ENCODE assay signal across 8 cellular contexts in the genomic region with DNA sequence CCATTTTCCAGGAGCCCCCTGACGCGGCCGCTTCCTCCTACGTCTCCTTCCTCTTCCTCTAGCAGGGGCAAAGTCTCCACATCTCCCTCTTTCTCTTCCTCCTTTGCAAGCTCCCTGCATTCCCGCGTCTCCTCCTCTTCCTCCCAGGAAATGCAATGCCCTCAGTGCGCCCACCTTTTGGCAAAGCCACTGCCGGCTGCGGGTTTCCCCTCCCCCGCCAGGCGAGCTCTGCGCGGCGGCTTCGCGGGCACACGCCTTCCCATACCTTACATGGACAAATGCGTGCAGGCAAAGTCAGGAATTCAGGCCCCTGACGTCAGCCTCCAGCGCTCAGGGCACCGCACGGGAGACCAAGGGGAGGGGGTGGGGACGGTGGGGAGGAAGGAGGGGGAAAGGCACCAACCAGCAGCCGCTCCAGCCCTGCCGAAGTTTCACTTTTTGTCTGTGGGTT. TPM values are rescaled to one million over a fixed set of nuclear protein-coding genes. Genes with fewer than 3 reads are reported as not detected.
DNase-seq lines count a peak whose midpoint lies in the region; ATAC-seq and TF ChIP-seq lines count a peak whose summit lies in the region.

No MANE protein-coding gene starts in this region.

- CTCF ChIA-PET in Caco-2 (lab: Charles Lee) (interaction anchor here (0.8 to 2.0 kb wide), 3 partner anchors 88 to 413 kb away, joined by 3 to 8 read pairs (median 3); no protein-coding TSS in a partner anchor), mammary epithelial cell (lab: Charles Lee; ENCODE audit: low non-redundant PET) (interaction anchor here (0.8 kb wide), 1 partner anchor 406 kb away, joined by 6 read pairs; no protein-coding TSS in a partner anchor)

- H3K27me3 ChIP-seq in Caco-2 (replicated peaks; ENCODE audit: control insufficient read depth, insufficient read depth, low read length) (no peaks in the 10 kb centered on the region), MG63 (no peaks in the 10 kb centered on the region), mammary epithelial cell (ENCODE audit: insufficient read depth, low read length) (no peaks in the 10 kb centered on the region), iPS-15b (ENCODE audit: control insufficient read depth, insufficient read depth, low read length) (peaks cover 21% of the 10 kb centered on the region)

- peaks cover 65% of the 10 kb centered on the region for H3K4me1 ChIP-seq in Caco-2
- H3K4me1 ChIP-seq in mammary epithelial cell (ENCODE audit: insufficient read depth, low read length) = peaks cover 32% of the 10 kb centered on the region
- H3K4me1 ChIP-seq in iPS-15b (ENCODE audit: control insufficient read depth, insufficient read depth, low read length) = peaks cover 12% of the 10 kb centered on the region

- peak overlapping the region; percentile 95 for H3K4me2 ChIP-seq in mammary epithelial cell (ENCODE audit: insufficient read depth, low read depth, low read length)

- 0% methylated on average over 6 of the region's 25 CpGs for WGBS in mammary epithelial cell (ENCODE audit: low coverage, missing lambda C conversion rate)

- H3K36me3 ChIP-seq in Caco-2 (ENCODE audit: control insufficient read depth, insufficient read depth, low read length) (no peaks in the 10 kb centered on the region), MG63 (no peaks in the 10 kb centered on the region; the same call in 1 of the 2 replicates), mammary epithelial cell (ENCODE audit: insufficient read depth, low read length) (no peaks in the 10 kb centered on the region), iPS-15b (ENCODE audit: control insufficient read depth, insufficient read depth, low read length) (no peaks in the 10 kb centered on the region)

- H3K4me3 Mint-ChIP-seq in Caco-2 (ENCODE audit: unreplicated experiment) = peak overlapping the region; percentile 84

- peak overlapping the region; percentile 94 for H3K27ac ChIP-seq in mammary epithelial cell (ENCODE audit: insufficient read depth, low read depth, low read length)

- POLR2A ChIA-PET in Caco-2 (lab: Charles Lee) = interaction anchor here (0.6 to 3.1 kb wide), 17 partner anchors 18 to 800 kb away, joined by 3 to 36 read pairs (median 4); a partner anchor contains a TSS

- in situ Hi-C loops in mammary epithelial cell (cut with MboI; ENCODE audit: low sequenced_read_pairs in 2 of 2) = loop anchor here in 1 of 2 donors (25.0 kb wide), 1 partner anchor 809 kb away; no protein-coding TSS in a partner anchor

- dilution Hi-C loops in mammary epithelial cell (cut with HindIII; ENCODE audit: low sequenced_read_pairs) = loop anchor here (25.0 kb wide), 1 partner anchor 416 kb away; a partner anchor contains a TSS

- TF ChIP-seq CTCF in Caco-2 (IDR thresholded peaks at IDR 0.05; ENCODE audit: insufficient read depth in 1 of 2, low read depth in 1 of 2, low read length in 1 of 2, severe bottlenecking in 1 of 2, unreplicated experiment in 1 of 2) (no peak), mammary epithelial cell (conservative IDR thresholded peaks at IDR 0.05 in 1 of 2, IDR thresholded peaks at IDR 0.05 in 1 of 2; ENCODE audit: extremely low read depth in 1 of 2, insufficient read depth in 1 of 2, low read depth in 1 of 2, low read length in 2 of 2) (no peak), retinal pigment epithelial cell (conservative IDR thresholded peaks at IDR 0.05; ENCODE audit: low read depth, low read length) (no peak)

- ATAC-seq in GM21576 (IDR thresholded peaks at IDR 0.05; ENCODE audit: unreplicated experiment) = peak; percentile 13
- no peak for ATAC-seq in HG02763 (IDR thresholded peaks at IDR 0.05; ENCODE audit: unreplicated experiment)

- H3K4me3 ChIP-seq in Caco-2 (ENCODE audit: low read depth, low read length) (peak overlapping the region; percentile 68), MG63 (peak overlapping the region; percentile 65), mammary epithelial cell (replicated peaks in 1 of 3; ENCODE audit: insufficient read depth in 1 of 3, low read depth in 2 of 3, low read length in 3 of 3) (peak overlapping the region; percentile 43 to 77 (median 66)), iPS-15b (ENCODE audit: low read depth, low read length) (peak overlapping the region; percentile 77), retinal pigment epithelial cell (ENCODE audit: low read length) (peak overlapping the region; percentile 78)

- peaks cover 1% of the 10 kb centered on the region for H3K9me3 Mint-ChIP-seq in Caco-2 (ENCODE audit: unreplicated experiment)

- peaks cover 8% of the 10 kb centered on the region for H3K36me3 Mint-ChIP-seq in Caco-2 (ENCODE audit: insufficient read depth, unreplicated experiment)

- intact Hi-C loops in Caco-2 (cut with micrococcal nuclease; ENCODE audit: unreplicated experiment) = loop anchor here (1.0 to 10.0 kb wide), 7 partner anchors 30 to 801 kb away; no protein-coding TSS in a partner anchor
- intact Hi-C loops in mammary epithelial cell (cut with micrococcal nuclease) = loop anchor here (1.0 to 10.0 kb wide), 5 partner anchors 121 to 799 kb away; a partner anchor contains a TSS

- no peaks in the 10 kb centered on the region for H3K27me3 Mint-ChIP-seq in Caco-2 (ENCODE audit: insufficient read depth, unreplicated experiment)

- peak overlapping the region; percentile 89 for H3K27ac Mint-ChIP-seq in Caco-2 (ENCODE audit: unreplicated experiment)

- H2AFZ ChIP-seq in mammary epithelial cell (ENCODE audit: low read depth, low read length) = peak overlapping the region; percentile 79

- peaks cover 42% of the 10 kb centered on the region for H3K4me1 Mint-ChIP-seq in Caco-2 (ENCODE audit: low read depth, unreplicated experiment)

- BruUV-seq in Caco-2 (replicated peaks; lab: Mats Ljungman, UMichigan) = no TSS peak
- BruUV-seq in mammary epithelial cell (replicated peaks; lab: Mats Ljungman, UMichigan) = no TSS peak

- H3K9ac ChIP-seq in mammary epithelial cell (ENCODE audit: insufficient read depth, low read length) (peak overlapping the region; percentile 90), iPS-15b (ENCODE audit: low read depth, low read length) (peak overlapping the region; percentile 77)

- peaks cover 50% of the 10 kb centered on the region for H3K79me2 ChIP-seq in mammary epithelial cell (ENCODE audit: insufficient read depth, low read length)

- DNase-seq in Caco-2 = peak; percentile 87 to 95
- peak; percentile 93 for DNase-seq in MG63
- DNase-seq in T follicular helper cell (ENCODE audit: low read depth) = peak; percentile 20
- peak; percentile 88 for DNase-seq in mammary epithelial cell
- peak; percentile 89 for DNase-seq in retinal pigment epithelial cell (ENCODE audit: low read depth)

- H3K9me3 ChIP-seq in Caco-2 (no peaks in the 10 kb centered on the region), MG63 (no peaks in the 10 kb centered on the region), mammary epithelial cell (replicated peaks; ENCODE audit: insufficient read depth, low read length) (no peaks in the 10 kb centered on the region), iPS-15b (ENCODE audit: control insufficient read depth, insufficient read depth, low read length) (no peaks in the 10 kb centered on the region)

- H4K20me1 ChIP-seq in mammary epithelial cell (ENCODE audit: insufficient read depth, low read length) = no peaks in the 10 kb centered on the region

RNA-seq across cellular contexts. Expression of a gene that starts 0.4 kb away (rescaled TPM):
- total RNA-seq in Caco-2 (2022) = 120 and 147 TPM in 2 replicates
- total RNA-seq in MG63 (2014; rRNA removed; shearing (Covaris generic); ENCODE audit: low replicate concordance) = 7.9 and 14.2 TPM in 2 replicates
- total RNA-seq in mammary epithelial cell = 100 to 1,000 TPM in 1 of 2 donors, 10 to 100 TPM in 1; 66.8 to 109 TPM
- polyA plus RNA-seq in mammary epithelial cell = 19.1 TPM
- 149 TPM for polyA minus RNA-seq in mammary epithelial cell

Comparison
In these comparisons a context has a peak if more than half of its experiments do, and no peak if none do; other contexts are left out.
1. DNase-seq: peak in every context shown above with its lines; median percentile 93 in MG63; 91 in Caco-2; 89 in retinal pigment epithelial cell; 88 in mammary epithelial cell; 20 in T follicular helper cell.